Comparison of ENCODE assay signal across 11 cellular contexts in the genomic region with DNA sequence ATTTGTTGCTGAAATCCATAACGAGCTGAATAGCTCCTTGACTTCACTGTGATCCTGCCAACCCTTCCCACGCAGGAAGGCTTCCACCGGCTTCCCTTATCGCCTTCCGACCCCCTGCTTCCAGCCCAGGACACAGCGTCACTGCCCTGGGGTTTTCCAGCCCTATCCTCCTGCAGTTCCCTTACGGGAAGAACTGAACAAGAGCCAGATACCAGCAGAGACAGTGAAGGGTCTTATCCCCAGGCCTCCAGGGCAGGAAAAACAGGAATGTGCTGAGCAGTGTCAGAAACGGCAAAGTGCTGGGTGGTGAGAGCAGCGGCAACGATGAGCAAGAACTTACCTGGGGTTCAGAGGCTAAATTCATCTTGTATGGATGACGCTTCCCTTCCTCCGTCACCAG. TPM values are rescaled to one million over a fixed set of nuclear protein-coding genes. Genes with fewer than 3 reads are reported as not detected.
DNase-seq lines count a peak whose midpoint lies in the region; ATAC-seq and TF ChIP-seq lines count a peak whose summit lies in the region.
"Had no signal": no experiment of that assay in that cellular context is flagged by ENCODE, and none has a peak within 500 bp of the region (broad histone marks: within the 10 kb centered on the region; RNA-seq: fewer than 3 reads in every experiment).

No MANE protein-coding gene starts in this region.

- TF ChIP-seq POLR2A in gastroesophageal sphincter (IDR thresholded peaks at IDR 0.05) (no peak), vagina (IDR thresholded peaks at IDR 0.05) (no peak)

- no peak overlapping the region for H3K4me3 ChIP-seq in gastroesophageal sphincter
- H3K4me3 ChIP-seq in vagina = no peak overlapping the region
- H3K4me3 ChIP-seq: mucosa of descending colon had no signal

- WGBS in gastroesophageal sphincter (ENCODE audit: low coverage in 1 of 2), 2 donors = 59 to 93% methylated on average over 2 to 7 of the region's 12 CpGs

- TF ChIP-seq CTCF in gastroesophageal sphincter (IDR thresholded peaks at IDR 0.05) (no peak), vagina (IDR thresholded peaks at IDR 0.05) (no peak)

- peak; percentile 51 for ATAC-seq in gastroesophageal sphincter
- ATAC-seq: mucosa of descending colon had no signal

- intact Hi-C loops in vagina (cut with DNase I) = no loop called here

- H3K27me3 ChIP-seq in gastroesophageal sphincter (no peaks in the 10 kb centered on the region), vagina (no peaks in the 10 kb centered on the region)

- peaks cover 0 to 12% of the 10 kb centered on the region in 2 donors for H3K36me3 ChIP-seq in gastroesophageal sphincter
- H3K36me3 ChIP-seq in vagina = peaks cover 0 to 14% of the 10 kb centered on the region in 2 donors

- H3K9me3 ChIP-seq in gastroesophageal sphincter = no peaks in the 10 kb centered on the region
- no peaks in the 10 kb centered on the region for H3K9me3 ChIP-seq in vagina
- H3K9me3 ChIP-seq: mucosa of descending colon had no signal

- no peak for TF ChIP-seq EP300 in gastroesophageal sphincter (IDR thresholded peaks at IDR 0.05)

- H3K27ac ChIP-seq in gastroesophageal sphincter = peak overlapping the region; percentile 5 to 85 (median 59)
- peak overlapping the region; percentile 77 for H3K27ac ChIP-seq in vagina

- DNase-seq in amniotic epithelial cell (ENCODE audit: low read depth) = peak; percentile 92
- peak; percentile 73 for DNase-seq in non-pigmented ciliary epithelial cell (ENCODE audit: low read depth)
- peak in 1 of 2 donors; percentile 86 for DNase-seq in vagina (ENCODE audit: extremely low spot score in 2 of 2)
- DNase-seq in ecto neural progenitor cell (ENCODE audit: low spot score) = no peak
- no peak for DNase-seq in effector CD4-positive, alpha-beta T cell
- no peak for DNase-seq in NCI-H187 (lab: John Stamatoyannopoulos, UW)
- DNase-seq: activated T-cell treated with anti-CD3 and anti-CD28 coated beads, Interleukin-2, amount 50 U/mL, for 48 hours; GDM1; T1000 had no signal

- H3K4me1 ChIP-seq in gastroesophageal sphincter (peaks cover 0 to 20% (median 0%) of the 10 kb centered on the region in 3 donors), vagina (peaks cover 50% of the 10 kb centered on the region)

RNA-seq across cellular contexts. Expression of gene PDLIM1, which starts 22.4 kb away (rescaled TPM):
- total RNA-seq in gastroesophageal sphincter = 10 to 100 TPM; 25.4 to 74.1 (median 68.5) TPM
- total RNA-seq in vagina = 181 TPM

Comparison
In these comparisons a context has a peak if more than half of its experiments do, and no peak if none do; other contexts are left out.
1. DNase-seq: peak in amniotic epithelial cell (single experiment) and non-pigmented ciliary epithelial cell (single experiment); none in ecto neural progenitor cell (single experiment), effector CD4-positive, alpha-beta T cell (single experiment) and NCI-H187 (0 of 2).